In the genomic region with DNA sequence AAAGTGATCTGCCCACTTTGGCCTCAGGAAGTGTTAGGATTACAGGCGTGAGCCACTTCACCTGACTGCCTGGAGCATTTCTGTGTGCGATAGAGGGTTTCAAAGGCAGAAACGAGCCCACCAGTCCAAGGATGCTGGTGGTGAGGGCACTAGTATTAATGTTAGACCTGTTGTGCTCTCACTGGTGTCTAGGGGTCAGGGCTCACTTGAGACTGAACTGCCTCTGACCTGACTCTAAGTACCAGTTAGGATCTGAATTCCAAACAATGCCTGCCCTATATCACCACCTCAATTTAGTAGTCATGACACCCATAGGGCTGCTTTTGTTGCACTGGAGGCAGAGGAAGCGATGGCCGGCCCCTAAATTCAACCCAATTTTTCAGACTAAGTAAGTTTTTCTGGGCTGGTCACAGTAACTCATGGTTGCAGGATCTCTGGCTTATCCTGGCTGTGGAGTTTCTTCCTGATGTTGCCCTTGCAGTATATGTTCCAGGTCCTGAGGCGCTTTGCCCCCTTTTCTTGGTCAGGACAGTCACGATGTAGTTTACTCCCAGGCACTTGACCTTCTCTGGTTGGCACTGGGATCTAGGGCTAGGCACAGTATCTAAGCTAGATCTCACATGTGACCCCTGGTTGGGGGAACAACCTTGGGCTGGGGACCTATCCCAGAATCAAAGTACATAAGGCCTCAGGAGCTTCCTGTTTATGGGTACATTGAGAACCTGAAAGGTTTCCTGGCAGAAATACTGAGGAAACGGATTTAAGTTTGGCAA, we compare ENCODE assay signal across 13 cellular contexts. TPM values are rescaled to one million over a fixed set of nuclear protein-coding genes. Genes with fewer than 3 reads are reported as not detected.
DNase-seq lines count a peak whose midpoint lies in the region; ATAC-seq and TF ChIP-seq lines count a peak whose summit lies in the region.
"Had no signal": no experiment of that assay in that cellular context is flagged by ENCODE, and none has a peak within 500 bp of the region (broad histone marks: within the 10 kb centered on the region; RNA-seq: fewer than 3 reads in every experiment).

No MANE protein-coding gene starts in this region.

- intact Hi-C loops in thyroid gland (cut with DNase I) (no loop called here), lower leg skin (cut with DNase I; ENCODE audit: low total_unique reads) (no loop called here)

- H3K9me3 Mint-ChIP-seq in activated naive CD8-positive, alpha-beta T cell (ENCODE audit: low read depth) = no peaks in the 10 kb centered on the region
- H3K9me3 Mint-ChIP-seq in activated naive CD8-positive, alpha-beta T cell treated with anti-CD3 and anti-CD28 coated beads, Interleukin-2, amount 50 U/mL, for 24 hours = no peaks in the 10 kb centered on the region

- no peak for TF ChIP-seq CTCF in RWPE2 (IDR thresholded peaks at IDR 0.05; ENCODE audit: poor library complexity, severe bottlenecking)
- no peak for TF ChIP-seq CTCF in gastroesophageal sphincter (IDR thresholded peaks at IDR 0.05)
- no peak for TF ChIP-seq CTCF in thyroid gland (IDR thresholded peaks at IDR 0.05)
- TF ChIP-seq CTCF in lower leg skin (IDR thresholded peaks at IDR 0.05) = no peak

- H3K36me3 ChIP-seq in RWPE2 (ENCODE audit: low read depth) = peaks cover 48% of the 10 kb centered on the region
- peaks cover 7 to 70% of the 10 kb centered on the region in 2 donors for H3K36me3 ChIP-seq in gastroesophageal sphincter
- H3K36me3 ChIP-seq in thyroid gland = peaks cover 36 to 43% of the 10 kb centered on the region in 2 donors

- H3K27ac Mint-ChIP-seq in activated naive CD8-positive, alpha-beta T cell = peak overlapping the region; percentile 34
- H3K27ac Mint-ChIP-seq in activated naive CD8-positive, alpha-beta T cell treated with anti-CD3 and anti-CD28 coated beads, Interleukin-2, amount 50 U/mL, for 24 hours = no peak overlapping the region

- H3K9me3 ChIP-seq in RWPE2 (ENCODE audit: severe bottlenecking) (no peaks in the 10 kb centered on the region), gastroesophageal sphincter (no peaks in the 10 kb centered on the region), thyroid gland (no peaks in the 10 kb centered on the region)
- H3K9me3 ChIP-seq: BLaER1 treated with 17β-estradiol and CSF1 and Interleukin-3, amounts not matched to agents 10 nM and 100 nM had no signal

- H3K27me3 ChIP-seq in RWPE2 (ENCODE audit: insufficient read depth, poor library complexity, severe bottlenecking) (no peaks in the 10 kb centered on the region), gastroesophageal sphincter (no peaks in the 10 kb centered on the region), thyroid gland (no peaks in the 10 kb centered on the region)
- H3K27me3 ChIP-seq: BLaER1 treated with 17β-estradiol and CSF1 and Interleukin-3, amounts not matched to agents 10 nM and 100 nM; dorsolateral prefrontal cortex had no signal

- peaks cover 7% of the 10 kb centered on the region for H3K36me3 Mint-ChIP-seq in activated naive CD8-positive, alpha-beta T cell
- peaks cover 38% of the 10 kb centered on the region for H3K36me3 Mint-ChIP-seq in activated naive CD8-positive, alpha-beta T cell treated with anti-CD3 and anti-CD28 coated beads, Interleukin-2, amount 50 U/mL, for 24 hours (ENCODE audit: low read depth)

- DNase-seq in activated naive CD8-positive, alpha-beta T cell treated with anti-CD3 and anti-CD28 coated beads, Interleukin-2, amount 50 U/mL, for 24 hours = no peak
- DNase-seq in RWPE2 (ENCODE audit: low spot score) = no peak
- no peak for DNase-seq in thyroid gland
- no peak for DNase-seq in activated CD4-positive, alpha-beta T cell treated with anti-CD3 and anti-CD28 coated beads for 4 hours
- no peak for DNase-seq in lower leg skin (ENCODE audit: low spot score in 2 of 2)
- DNase-seq: dorsolateral prefrontal cortex, mesenchymal stem cell, NCI-H226, SHP77 treated with DMSO at 0.1 percent for 48 hours had no signal

- H3K4me3 ChIP-seq in RWPE2 (ENCODE audit: severe bottlenecking) (no peak overlapping the region), gastroesophageal sphincter (no peak overlapping the region), thyroid gland (replicated peaks in 1 of 3) (no peak overlapping the region), lower leg skin (ENCODE audit: low read depth, poor library complexity, severe bottlenecking) (no peak overlapping the region)
- H3K4me3 ChIP-seq: BLaER1 treated with 17β-estradiol and CSF1 and Interleukin-3, amounts not matched to agents 10 nM and 100 nM; dorsolateral prefrontal cortex had no signal

- TF ChIP-seq EP300 in gastroesophageal sphincter (IDR thresholded peaks at IDR 0.05) = no peak

- no peak overlapping the region for H3K4me3 Mint-ChIP-seq in activated naive CD8-positive, alpha-beta T cell
- no peak overlapping the region for H3K4me3 Mint-ChIP-seq in activated naive CD8-positive, alpha-beta T cell treated with anti-CD3 and anti-CD28 coated beads, Interleukin-2, amount 50 U/mL, for 24 hours

- no peak for TF ChIP-seq POLR2A in gastroesophageal sphincter (IDR thresholded peaks at IDR 0.05)
- TF ChIP-seq POLR2A in thyroid gland (IDR thresholded peaks at IDR 0.05) = no peak
- no peak for TF ChIP-seq POLR2A in lower leg skin (IDR thresholded peaks at IDR 0.05)

- 71 to 72% methylated on average over 4 to 6 of the region's 8 CpGs for WGBS in gastroesophageal sphincter (ENCODE audit: low coverage in 1 of 2), 2 donors
- 63 to 70% methylated on average over 8 of the region's 8 CpGs for WGBS in thyroid gland, 2 donors
- whole genome bisulfite sequencing in lower leg skin, 2 donors = 65 to 75% methylated on average over 8 of the region's 8 CpGs

- H3K27ac ChIP-seq in RWPE2 (ENCODE audit: poor library complexity, severe bottlenecking) = no peak overlapping the region
- H3K27ac ChIP-seq in gastroesophageal sphincter = peak overlapping the region in 3 of 4 donors; percentile 21 to 59 (median 58)
- peak overlapping the region in 2 of 3 donors; percentile 56 to 67 for H3K27ac ChIP-seq in thyroid gland

- H3K4me1 Mint-ChIP-seq in activated naive CD8-positive, alpha-beta T cell (ENCODE audit: low read depth) = peaks cover 5% of the 10 kb centered on the region
- H3K4me1 Mint-ChIP-seq in activated naive CD8-positive, alpha-beta T cell treated with anti-CD3 and anti-CD28 coated beads, Interleukin-2, amount 50 U/mL, for 24 hours = peaks cover 4% of the 10 kb centered on the region

- ATAC-seq in activated naive CD8-positive, alpha-beta T cell treated with anti-CD3 and anti-CD28 coated beads, Interleukin-2, amount 50 U/mL, for 24 hours = no peak
- ATAC-seq in RWPE2 (ENCODE audit: low read depth) = 0 out of 3 replicates have a peak, but pooled peaks have one; percentile 3
- ATAC-seq in gastroesophageal sphincter = peak; percentile 24
- no peak for ATAC-seq in HG03139 (IDR thresholded peaks at IDR 0.05; ENCODE audit: unreplicated experiment)

- no peaks in the 10 kb centered on the region for H3K27me3 Mint-ChIP-seq in activated naive CD8-positive, alpha-beta T cell
- H3K27me3 Mint-ChIP-seq in activated naive CD8-positive, alpha-beta T cell treated with anti-CD3 and anti-CD28 coated beads, Interleukin-2, amount 50 U/mL, for 24 hours = no peaks in the 10 kb centered on the region

- H3K4me1 ChIP-seq in RWPE2 (ENCODE audit: insufficient read depth, poor library complexity, severe bottlenecking) = no peaks in the 10 kb centered on the region
- H3K4me1 ChIP-seq in gastroesophageal sphincter = peaks cover 0 to 40% (median 0%) of the 10 kb centered on the region in 3 donors
- peaks cover 0 to 21% of the 10 kb centered on the region in 2 donors for H3K4me1 ChIP-seq in thyroid gland

RNA-seq across cellular contexts. Expression of gene CCDC17, which starts 4.5 kb away (rescaled TPM):
- 1 to 10 TPM; 1.2 to 4.7 (median 1.6) TPM for total RNA-seq in gastroesophageal sphincter
- total RNA-seq in thyroid gland = 1 to 10 TPM; 3.5 to 5.3 (median 3.8) TPM
- 1 to 10 TPM; 1.4 to 2.1 (median 1.7) TPM for total RNA-seq in lower leg skin

RNA-seq across cellular contexts. Expression of gene NASP, which starts 35.5 kb away (rescaled TPM):
- total RNA-seq in gastroesophageal sphincter (10 to 100 TPM; 44.3 to 79.7 (median 54.2) TPM), thyroid gland (10 to 100 TPM; 45.8 to 98.3 (median 75.1) TPM), lower leg skin (10 to 100 TPM; 35.4 to 64.4 (median 52.3) TPM)

Comparison
In these comparisons a context has a peak if more than half of its experiments do, and no peak if none do; other contexts are left out.
1. ATAC-seq: peak in RWPE2 (single experiment) and gastroesophageal sphincter (single experiment); none in activated naive CD8-positive, alpha-beta T cell treated with anti-CD3 and anti-CD28 coated beads, Interleukin-2, amount 50 U/mL, for 24 hours (single experiment) and HG03139 (single experiment).